ENCODE assay signal across 8 cellular contexts in the genomic region with DNA sequence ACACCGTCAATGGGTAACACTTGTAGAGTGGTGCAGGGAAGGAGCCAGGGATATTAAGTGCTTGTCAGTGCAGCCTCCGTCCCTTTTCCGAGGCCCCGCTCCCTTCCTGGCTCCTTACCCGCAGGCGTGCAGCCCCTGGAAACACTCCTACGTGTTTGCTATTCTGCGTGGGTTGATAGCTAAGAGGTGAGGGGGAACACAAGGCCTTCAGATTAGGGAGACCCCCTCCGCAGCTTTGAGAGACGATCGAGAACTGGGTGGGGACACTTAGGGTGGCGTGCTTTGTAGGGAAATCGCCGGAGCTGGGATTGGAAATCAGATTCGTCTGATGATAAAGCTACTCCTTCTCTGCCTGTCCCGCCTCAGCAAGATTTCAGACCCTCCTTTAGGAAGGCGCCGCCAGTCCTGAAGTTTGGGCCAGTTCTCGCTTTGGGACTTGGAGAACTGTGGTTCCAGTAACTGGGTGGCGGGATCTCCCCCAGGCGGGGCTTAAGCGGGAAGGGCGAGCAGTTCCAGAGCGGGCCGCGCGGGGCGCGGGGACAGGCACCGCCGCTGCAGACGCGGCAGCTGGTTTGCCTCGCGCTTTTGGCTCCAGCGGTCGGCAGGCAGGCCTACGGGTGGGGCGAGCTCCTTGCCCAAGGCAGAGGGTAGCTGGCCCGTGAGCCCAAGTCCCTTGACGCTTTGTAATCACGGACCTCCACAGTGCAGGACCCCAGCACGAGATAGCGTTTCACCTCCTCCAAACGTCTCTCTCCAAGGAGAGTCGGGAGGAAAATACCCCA. TPM values are rescaled to one million over a fixed set of nuclear protein-coding genes. Genes with fewer than 3 reads are reported as not detected.
DNase-seq lines count a peak whose midpoint lies in the region; ATAC-seq, FAIRE-seq and TF ChIP-seq lines count a peak whose summit lies in the region.

No MANE protein-coding gene starts in this region.

- H3K27me3 ChIP-seq in keratinocyte (ENCODE audit: control insufficient read depth, extremely low read depth, insufficient read depth, low read length), result peaks cover 35% of the 10 kb centered on the region

- dilution Hi-C loops in keratinocyte (cut with MboI; ENCODE audit: extremely low pct_ligation_motif_present, low sequenced_read_pairs), result no loop called here

- peaks cover 10% of the 10 kb centered on the region for H3K4me1 ChIP-seq in keratinocyte (ENCODE audit: control insufficient read depth, extremely low read depth, insufficient read depth, low read length)

- H3K79me2 ChIP-seq in keratinocyte (ENCODE audit: control insufficient read depth, insufficient read depth, low read length), result no peaks in the 10 kb centered on the region

- peak; percentile 85 for ATAC-seq in HG02623 (IDR thresholded peaks at IDR 0.05; ENCODE audit: unreplicated experiment)

- H3K9me1 ChIP-seq in keratinocyte (ENCODE audit: control insufficient read depth, extremely low read depth, insufficient read depth, low read length), result no peaks in the 10 kb centered on the region

- no peaks in the 10 kb centered on the region for H4K20me1 ChIP-seq in keratinocyte (ENCODE audit: control insufficient read depth, extremely low read depth, insufficient read depth, low read length)

- no peaks in the 10 kb centered on the region for H3K36me3 ChIP-seq in keratinocyte (ENCODE audit: control insufficient read depth in 2 of 2, extremely low read depth in 1 of 2, insufficient read depth in 2 of 2, low read length in 2 of 2)

- H3K9ac ChIP-seq in keratinocyte (ENCODE audit: control insufficient read depth, extremely low read depth, insufficient read depth, low read length), result peak overlapping the region; percentile 52

- H3K4me3 ChIP-seq in cardiac fibroblast (replicated peaks in 1 of 2; ENCODE audit: low read depth in 2 of 2, low read length in 2 of 2), result peak overlapping the region; percentile 54 to 67
- H3K4me3 ChIP-seq in keratinocyte (ENCODE audit: control insufficient read depth in 2 of 3, extremely low read depth in 1 of 3, insufficient read depth in 2 of 3, low read depth in 1 of 3, low read length in 3 of 3), result peak overlapping the region; percentile 19 to 79 (median 63)

- DNase-seq in NCI-H1694 (lab: John Stamatoyannopoulos, UW) (peak; percentile 12), cardiac fibroblast (ENCODE audit: low read depth in 2 of 2) (peak; percentile 76 to 77), keratinocyte (ENCODE audit: low read depth, low spot score) (no peak), AML-193 (lab: John Stamatoyannopoulos, UW) (no peak)
- DNase-seq in stimulated activated CD4-positive, alpha-beta T cell treated with anti-CD3 and anti-CD28 coated beads, Interleukin-12 subunit alpha, Interleukin-12 subunit beta, amount 100 ng/mL, for 24 hours (ENCODE audit: low read depth in 2 of 2), result peak; percentile 24 to 59

- peak; percentile 86 for TF ChIP-seq CTCF in GM12872 (IDR thresholded peaks at IDR 0.05; ENCODE audit: insufficient read depth, low read depth, low read length)
- peak; percentile 77 for TF ChIP-seq CTCF in VCaP (conservative IDR thresholded peaks at IDR 0.05)
- TF ChIP-seq CTCF in cardiac fibroblast (IDR thresholded peaks at IDR 0.05; ENCODE audit: low read depth, low read length), result peak; percentile 76
- peak; percentile 57 to 87 (median 68) for TF ChIP-seq CTCF in keratinocyte (optimal IDR thresholded peaks at IDR 0.05 in 1 of 3, IDR thresholded peaks at IDR 0.05 in 1 of 3, conservative IDR thresholded peaks at IDR 0.05 in 1 of 3; ENCODE audit: extremely low read depth in 1 of 3, insufficient read depth in 2 of 3, low read length in 3 of 3)

- peak overlapping the region; percentile 94 for H2AFZ ChIP-seq in keratinocyte (ENCODE audit: control insufficient read depth, low read length)

- no peaks in the 10 kb centered on the region for H3K9me3 ChIP-seq in keratinocyte (ENCODE audit: control insufficient read depth, low read depth, low read length)

- FAIRE-seq in keratinocyte (lab: Jason Lieb, UNC), result no peak

- H3K27ac ChIP-seq in VCaP (peak overlapping the region; percentile 44; the same call in 1 of the 2 replicates), keratinocyte (ENCODE audit: control insufficient read depth, insufficient read depth, low read length) (no peak overlapping the region)

- peak overlapping the region; percentile 96 for H3K4me2 ChIP-seq in keratinocyte (ENCODE audit: control insufficient read depth, extremely low read depth, insufficient read depth, low read depth, low read length)

RNA-seq across cellular contexts. Expression of gene FAM107A, which starts 8.0 kb away (rescaled TPM):
- not detected in 3 replicates for polyA plus RNA-seq in keratinocyte
- not detected for polyA plus RNA-seq in keratinocyte (2011; ENCODE audit: low read depth)
- not detected in 2 replicates for polyA plus RNA-seq in keratinocyte (2011; cell fraction: cytosol; rRNA removed)
- not detected in 2 replicates for polyA plus RNA-seq in keratinocyte (2011; cell fraction: nucleus; rRNA removed)
- not detected in 2 replicates for polyA plus RNA-seq in keratinocyte (2012; ENCODE audit: low replicate concordance)
- polyA minus RNA-seq in keratinocyte, result not detected in 3 replicates
- not detected for polyA minus RNA-seq in keratinocyte (2011; cell fraction: cytosol; rRNA and poly(A)+ RNA removed)
- not detected in 2 replicates for polyA minus RNA-seq in keratinocyte (2011; cell fraction: nucleus; rRNA and poly(A)+ RNA removed)

RNA-seq across cellular contexts. Expression of gene ACOX2, which starts 48.2 kb away (rescaled TPM):
- 0.06 to 0.27 TPM (median 0.20 TPM) in 3 replicates for polyA plus RNA-seq in keratinocyte
- polyA plus RNA-seq in keratinocyte (2011; ENCODE audit: low read depth), result not detected
- 0.13 and 0.19 TPM in 2 replicates for polyA plus RNA-seq in keratinocyte (2011; cell fraction: cytosol; rRNA removed)
- polyA plus RNA-seq in keratinocyte (2011; cell fraction: nucleus; rRNA removed), result not detected in 2 replicates
- 0.10 TPM in 1 of 2 replicates, not detected in the other for polyA plus RNA-seq in keratinocyte (2012; ENCODE audit: low replicate concordance)
- 4.5 TPM in 1 of 3 replicates, not detected in the others for polyA minus RNA-seq in keratinocyte
- polyA minus RNA-seq in keratinocyte (2011; cell fraction: cytosol; rRNA and poly(A)+ RNA removed), result not detected
- not detected in 2 replicates for polyA minus RNA-seq in keratinocyte (2011; cell fraction: nucleus; rRNA and poly(A)+ RNA removed)

Comparison
In these comparisons a context has a peak if more than half of its experiments do, and no peak if none do; other contexts are left out.
1. DNase-seq: peak in NCI-H1694 (single experiment), cardiac fibroblast (2 of 2) and stimulated activated CD4-positive, alpha-beta T cell treated with anti-CD3 and anti-CD28 coated beads, Interleukin-12 subunit alpha, Interleukin-12 subunit beta, amount 100 ng/mL, for 24 hours (2 of 2); none in keratinocyte (single experiment) and AML-193 (0 of 2).
2. Peak in every context shown above with its lines, with median percentiles within 50 percentile points of each other: CTCF ChIP-seq.